8 cellular contexts compared by ENCODE assay signal in genomic region chr1:44355582-44356305, GRCh38. TPM values are rescaled to one million over a fixed set of nuclear protein-coding genes. Genes with fewer than 3 reads are reported as not detected.
DNase-seq lines count a peak whose midpoint lies in the region; ATAC-seq, FAIRE-seq and TF ChIP-seq lines count a peak whose summit lies in the region.

No MANE protein-coding gene starts in this region.

- H3K36me3 ChIP-seq in tibial nerve (peaks cover 0 to 3% (median 0%) of the 10 kb centered on the region in 3 donors), pancreas (no peaks in the 10 kb centered on the region)

- H3K4me1 ChIP-seq in tibial nerve (peaks cover 0 to 35% (median 8%) of the 10 kb centered on the region in 4 donors), pancreas (peaks cover 8 to 18% (median 17%) of the 10 kb centered on the region in 3 donors)

- H3K27me3 Mint-ChIP-seq in activated naive CD4-positive, alpha-beta T cell treated with anti-CD3 and anti-CD28 coated beads, Interleukin-2, amount 50 U/mL, for 24 hours = no peaks in the 10 kb centered on the region
- H3K27me3 Mint-ChIP-seq in activated CD4-positive, alpha-beta memory T cell treated with anti-CD3 and anti-CD28 coated beads for 36 hours = no peaks in the 10 kb centered on the region
- peaks cover 3 to 5% (median 4%) of the 10 kb centered on the region in 3 donors for H3K27me3 Mint-ChIP-seq in immature natural killer cell (ENCODE audit: low read depth in 3 of 3)

- POLR2A ChIA-PET in activated CD4-positive, alpha-beta memory T cell treated with anti-CD3 and anti-CD28 coated beads for 36 hours (lab: Charles Lee) = interaction anchor here (1.2 kb wide), 1 partner anchor 9 kb away, joined by 3 read pairs; no protein-coding TSS in a partner anchor

- H3K36me3 Mint-ChIP-seq in activated naive CD4-positive, alpha-beta T cell treated with anti-CD3 and anti-CD28 coated beads, Interleukin-2, amount 50 U/mL, for 24 hours = peaks cover 1% of the 10 kb centered on the region
- peaks cover 4% of the 10 kb centered on the region for H3K36me3 Mint-ChIP-seq in activated CD4-positive, alpha-beta memory T cell treated with anti-CD3 and anti-CD28 coated beads for 36 hours
- H3K36me3 Mint-ChIP-seq in immature natural killer cell = no peaks in the 10 kb centered on the region

- no peak for DNase-seq in activated naive CD4-positive, alpha-beta T cell treated with Interleukin-2 at 50 U/mL for 16 hours
- no peak for DNase-seq in activated CD4-positive, alpha-beta memory T cell treated with anti-CD3 and anti-CD28 coated beads for 36 hours
- DNase-seq in immature natural killer cell = no peak
- no peak for DNase-seq in tibial nerve (ENCODE audit: low spot score in 2 of 2)
- no peak for DNase-seq in pancreas

- H3K9me3 Mint-ChIP-seq in activated naive CD4-positive, alpha-beta T cell treated with anti-CD3 and anti-CD28 coated beads, Interleukin-2, amount 50 U/mL, for 24 hours = no peaks in the 10 kb centered on the region
- H3K9me3 Mint-ChIP-seq in activated CD4-positive, alpha-beta memory T cell treated with anti-CD3 and anti-CD28 coated beads for 36 hours = no peaks in the 10 kb centered on the region
- no peaks in the 10 kb centered on the region for H3K9me3 Mint-ChIP-seq in immature natural killer cell

- no peak for TF ChIP-seq POLR2A in tibial nerve (IDR thresholded peaks at IDR 0.05)

- no peak for FAIRE-seq in pancreas (lab: Jason Lieb, UNC)

- H3K4me1 Mint-ChIP-seq in activated naive CD4-positive, alpha-beta T cell treated with anti-CD3 and anti-CD28 coated beads, Interleukin-2, amount 50 U/mL, for 24 hours = peaks cover 42% of the 10 kb centered on the region
- H3K4me1 Mint-ChIP-seq in activated CD4-positive, alpha-beta memory T cell treated with anti-CD3 and anti-CD28 coated beads for 36 hours (ENCODE audit: low read depth) = peaks cover 32% of the 10 kb centered on the region
- H3K4me1 Mint-ChIP-seq in immature natural killer cell = peaks cover 23 to 46% of the 10 kb centered on the region in 2 donors

- intact Hi-C loops in activated CD4-positive, alpha-beta memory T cell treated with anti-CD3 and anti-CD28 coated beads for 36 hours (cut with micrococcal nuclease) = loop anchor here (1.0 to 2.0 kb wide), 2 partner anchors 143 to 319 kb away; partner anchors contain the start of genes ARMH1, DMAP1 and TMEM53
- intact Hi-C loops in pancreas (cut with DNase I) = no loop called here

- H3K27me3 ChIP-seq in tibial nerve (no peaks in the 10 kb centered on the region), pancreas (no peaks in the 10 kb centered on the region)

- no peak overlapping the region for H3K27ac Mint-ChIP-seq in activated naive CD4-positive, alpha-beta T cell treated with anti-CD3 and anti-CD28 coated beads, Interleukin-2, amount 50 U/mL, for 24 hours
- H3K27ac Mint-ChIP-seq in activated CD4-positive, alpha-beta memory T cell treated with anti-CD3 and anti-CD28 coated beads for 36 hours = no peak overlapping the region
- H3K27ac Mint-ChIP-seq in immature natural killer cell = peak overlapping the region in 5 of 6 donors; percentile 84 to 92 (median 88)

- H3K9me3 ChIP-seq in tibial nerve (no peaks in the 10 kb centered on the region), pancreas (no peaks in the 10 kb centered on the region)

- ATAC-seq in GM21367 (IDR thresholded peaks at IDR 0.05; ENCODE audit: unreplicated experiment) (no peak), GM21717 (IDR thresholded peaks at IDR 0.05; ENCODE audit: unreplicated experiment) (no peak), pancreas (no peak)

- H3K27ac ChIP-seq in tibial nerve (peak overlapping the region in 1 of 4 donors; percentile 93), pancreas (no peak overlapping the region)

- H3K4me3 Mint-ChIP-seq in activated naive CD4-positive, alpha-beta T cell treated with anti-CD3 and anti-CD28 coated beads, Interleukin-2, amount 50 U/mL, for 24 hours = peak overlapping the region; percentile 96
- peak overlapping the region; percentile 85 for H3K4me3 Mint-ChIP-seq in activated CD4-positive, alpha-beta memory T cell treated with anti-CD3 and anti-CD28 coated beads for 36 hours
- H3K4me3 Mint-ChIP-seq in immature natural killer cell = peak overlapping the region; percentile 92 to 97 (median 94)

- no peak for TF ChIP-seq CTCF in tibial nerve (IDR thresholded peaks at IDR 0.05)
- TF ChIP-seq CTCF in pancreas (IDR thresholded peaks at IDR 0.05) = no peak

- TF ChIP-seq EP300 in tibial nerve (IDR thresholded peaks at IDR 0.05) = no peak

- peak overlapping the region in 3 of 4 donors; percentile 89 to 99 (median 90) for H3K4me3 ChIP-seq in tibial nerve
- H3K4me3 ChIP-seq in pancreas = peak overlapping the region in 1 of 4 donors; percentile 98

- CTCF ChIA-PET in activated CD4-positive, alpha-beta memory T cell treated with anti-CD3 and anti-CD28 coated beads for 36 hours (lab: Charles Lee) = interaction anchor here (1.6 kb wide), 1 partner anchor 22 kb away, joined by 6 read pairs; no protein-coding TSS in a partner anchor

- WGBS in tibial nerve, 2 donors = 65 to 66% methylated on average over 12 of the region's 12 CpGs
- WGBS in pancreas, 2 donors = 66 to 67% methylated on average over 12 of the region's 12 CpGs

RNA-seq across cellular contexts. Expression of gene ERI3, which starts 0.7 kb away (rescaled TPM):
- total RNA-seq in activated CD4-positive, alpha-beta memory T cell treated with anti-CD3 and anti-CD28 coated beads for 36 hours = 10 to 100 TPM; 35.7 to 37.0 TPM
- polyA plus RNA-seq in immature natural killer cell (10 to 100 TPM; 46.6 to 93.3 (median 53.1) TPM), pancreas (10 to 100 TPM; 21.0 to 33.7 TPM)
- total RNA-seq in tibial nerve (10 to 100 TPM; 60.1 to 82.2 (median 66.5) TPM), pancreas (10 to 100 TPM; 18.9 to 27.4 (median 21.7) TPM)

RNA-seq across cellular contexts. Expression of gene RNF220, which starts 49.3 kb away (rescaled TPM):
- total RNA-seq in activated CD4-positive, alpha-beta memory T cell treated with anti-CD3 and anti-CD28 coated beads for 36 hours = 10 to 100 TPM; 73.7 to 74.3 TPM
- polyA plus RNA-seq in immature natural killer cell = 100 to 1,000 TPM in 1 of 3 donors, 10 to 100 TPM in 2; 69.4 to 107 (median 83.2) TPM
- 100 to 1,000 TPM; 110 to 151 (median 114) TPM for total RNA-seq in tibial nerve
- 10 to 100 TPM; 22.3 to 43.2 (median 29.2) TPM for total RNA-seq in pancreas
- 10 to 100 TPM; 34.4 to 43.0 TPM for polyA plus RNA-seq in pancreas

Comparison
In these comparisons a context has a peak if more than half of its experiments do, and no peak if none do; other contexts are left out.
1. H3K27ac Mint-ChIP-seq: peak in immature natural killer cell (5 of 6); none in activated naive CD4-positive, alpha-beta T cell treated with anti-CD3 and anti-CD28 coated beads, Interleukin-2, amount 50 U/mL, for 24 hours (single experiment) and activated CD4-positive, alpha-beta memory T cell treated with anti-CD3 and anti-CD28 coated beads for 36 hours (single experiment).
2. Peak in every context shown above with its lines, with median percentiles within 50 percentile points of each other: H3K4me3 Mint-ChIP-seq.